Comparison of ENCODE assay signal across 8 cellular contexts in genomic region chr14:105092912-105093425, GRCh38. TPM values are rescaled to one million over a fixed set of nuclear protein-coding genes. Genes with fewer than 3 reads are reported as not detected.
DNase-seq lines count a peak whose midpoint lies in the region; ATAC-seq and TF ChIP-seq lines count a peak whose summit lies in the region.

No MANE protein-coding gene starts in this region.

- no peak for TF ChIP-seq CTCF in WERI-Rb-1 (IDR thresholded peaks at IDR 0.05; ENCODE audit: low read depth, low read length)

- H3K36me3 ChIP-seq in WERI-Rb-1, result no peaks in the 10 kb centered on the region

- H3K9me3 ChIP-seq in WERI-Rb-1 (ENCODE audit: severe bottlenecking), result no peaks in the 10 kb centered on the region

- peaks cover 29% of the 10 kb centered on the region for H3K4me1 Mint-ChIP-seq in central memory CD8-positive, alpha-beta T cell

- peak overlapping the region; percentile 57 for H3K4me3 ChIP-seq in WERI-Rb-1 (ENCODE audit: low read depth, low read length)

- no peaks in the 10 kb centered on the region for H3K27me3 ChIP-seq in WERI-Rb-1 (ENCODE audit: insufficient read depth, low read depth, severe bottlenecking)

- H3K27ac ChIP-seq in WERI-Rb-1, result peak overlapping the region; percentile 79

- H3K27ac Mint-ChIP-seq in central memory CD8-positive, alpha-beta T cell (ENCODE audit: low read depth), result peak overlapping the region; percentile 61

- peaks cover 5% of the 10 kb centered on the region for H3K36me3 Mint-ChIP-seq in central memory CD8-positive, alpha-beta T cell (ENCODE audit: insufficient read depth)

- H3K4me3 Mint-ChIP-seq in central memory CD8-positive, alpha-beta T cell, result peak overlapping the region; percentile 81

- no peaks in the 10 kb centered on the region for H3K9me3 Mint-ChIP-seq in central memory CD8-positive, alpha-beta T cell

- ATAC-seq in HG03039 (IDR thresholded peaks at IDR 0.05; ENCODE audit: unreplicated experiment) (peak; percentile 12), left colon (peak; percentile 25), GM18517 (IDR thresholded peaks at IDR 0.05; ENCODE audit: unreplicated experiment) (no peak), HG02973 (IDR thresholded peaks at IDR 0.05; ENCODE audit: unreplicated experiment) (no peak)
- peak; percentile 58 for ATAC-seq in central memory CD8-positive, alpha-beta T cell (replicated peaks; ENCODE audit: extremely low read depth, poor library complexity, severe bottlenecking)

- DNase-seq in GM03348 (ENCODE audit: low spot score) (peak; percentile 96), WERI-Rb-1 (peak; percentile 75), left colon (peak; percentile 54 to 79)
- peak; percentile 43 to 44 for DNase-seq in central memory CD8-positive, alpha-beta T cell (ENCODE audit: low spot score in 2 of 2)
- DNase-seq in stimulated activated CD8-positive, alpha-beta memory T cell treated with anti-CD3 and anti-CD28 coated beads, Interleukin-12 subunit alpha, Interleukin-12 subunit beta, amount 100 ng/mL, for 1 hour (ENCODE audit: low read depth), result peak; percentile 47

- intact Hi-C loops in left colon (cut with DNase I, micrococcal nuclease), result no loop called here

- no peaks in the 10 kb centered on the region for H3K27me3 Mint-ChIP-seq in central memory CD8-positive, alpha-beta T cell

RNA-seq across cellular contexts. Expression of gene GPR132, which starts 27.7 kb away (rescaled TPM):
- total RNA-seq in left colon, result 1 to 10 TPM in 1 of 2 donors, under 1 TPM in 1; 0.73 to 3.4 TPM

Comparison
In these comparisons a context has a peak if more than half of its experiments do, and no peak if none do; other contexts are left out.
1. DNase-seq: peak in every context shown above with its lines; median percentile 96 in GM03348; 75 in WERI-Rb-1; 66 in left colon; 47 in stimulated activated CD8-positive, alpha-beta memory T cell treated with anti-CD3 and anti-CD28 coated beads, Interleukin-12 subunit alpha, Interleukin-12 subunit beta, amount 100 ng/mL, for 1 hour; 44 in central memory CD8-positive, alpha-beta T cell.
2. ATAC-seq: peak in HG03039 (single experiment), central memory CD8-positive, alpha-beta T cell (single experiment) and left colon (single experiment); none in GM18517 (single experiment) and HG02973 (single experiment).